Comparison of ENCODE assay signal across 22 cellular contexts in genomic region chr7:1278543-1278942, GRCh38. TPM values are rescaled to one million over a fixed set of nuclear protein-coding genes. Genes with fewer than 3 reads are reported as not detected.
DNase-seq lines count a peak whose midpoint lies in the region; ATAC-seq, FAIRE-seq and TF ChIP-seq lines count a peak whose summit lies in the region.
"Had no signal": no experiment of that assay in that cellular context is flagged by ENCODE, and none has a peak within 500 bp of the region (broad histone marks: within the 10 kb centered on the region; RNA-seq: fewer than 3 reads in every experiment).

No MANE protein-coding gene starts in this region.

- TF ChIP-seq EP300 in K562 (IDR thresholded peaks at IDR 0.05; ENCODE audit: low read length): no peak

- TF ChIP-seq CTCF in K562 (IDR thresholded peaks at IDR 0.05 in 2 of 3, conservative IDR thresholded peaks at IDR 0.05 in 1 of 3; ENCODE audit: insufficient read depth in 2 of 3, low read depth in 1 of 3, low read length in 3 of 3): no peak
- TF ChIP-seq CTCF in glutamatergic neuron (IDR thresholded peaks at IDR 0.05; ENCODE audit: partially characterized antibody, unreplicated experiment): no peak

- H3K4me2 ChIP-seq in K562 (ENCODE audit: insufficient read depth, low read length) (no peak overlapping the region), neuronal stem cell (ENCODE audit: insufficient read depth, low read length, poor library complexity, severe bottlenecking) (no peak overlapping the region)

- TF ChIP-seq POLR2A in K562 (conservative IDR thresholded peaks at IDR 0.05): no peak

- H4K91ac ChIP-seq in neuronal stem cell (ENCODE audit: low read depth, low read length, poor library complexity): no peak overlapping the region

- H3K9me3 ChIP-seq in K562 (replicated peaks; ENCODE audit: control insufficient read depth, insufficient read depth, low read depth, low read length) (no peaks in the 10 kb centered on the region), neuronal stem cell (replicated peaks in 1 of 2; ENCODE audit: control insufficient read depth in 2 of 2, insufficient read depth in 1 of 2, low read depth in 1 of 2, low read length in 2 of 2) (peaks cover 0 to 5% of the 10 kb centered on the region in 2 donors)
- H3K9me3 ChIP-seq: Caco-2 had no signal

- CTCF ChIA-PET in K562 (lab: Yijun Ruan, JAX; ENCODE audit: low intra/inter-chr PET ratio): no interaction called here

- H3K18ac ChIP-seq in neuronal stem cell (ENCODE audit: low read length): no peak overlapping the region

- H2AFZ ChIP-seq in K562 (ENCODE audit: low read depth, low read length): no peak overlapping the region
- H2AFZ ChIP-seq in neuronal stem cell (ENCODE audit: low read length): no peak overlapping the region
- H2AFZ ChIP-seq: GM23248 had no signal

- H3K36me3 ChIP-seq in K562 (ENCODE audit: control insufficient read depth, insufficient read depth, low read length) (no peaks in the 10 kb centered on the region), neuronal stem cell (replicated peaks in 1 of 2; ENCODE audit: control insufficient read depth in 2 of 2, insufficient read depth in 2 of 2, low read length in 2 of 2) (no peaks in the 10 kb centered on the region)

- H3K79me1 ChIP-seq in neuronal stem cell (ENCODE audit: low read depth, low read length): peaks cover 2% of the 10 kb centered on the region

- no peak overlapping the region for H3K9ac ChIP-seq in K562 (ENCODE audit: insufficient read depth in 1 of 2, low read depth in 2 of 2, low read length in 2 of 2)
- peak overlapping the region; percentile 50 for H3K9ac ChIP-seq in neuronal stem cell (ENCODE audit: low read depth, low read length, poor library complexity)
- H3K9ac ChIP-seq: GM23248 had no signal

- no peaks in the 10 kb centered on the region for H3K4me1 Mint-ChIP-seq in glutamatergic neuron (ENCODE audit: low read depth, unreplicated experiment)
- H3K4me1 Mint-ChIP-seq: CD4-positive, alpha-beta memory T cell had no signal

- no peak for FAIRE-seq in K562 (lab: Jason Lieb, UNC)
- FAIRE-seq: GM12878, GM19239, H1 had no signal

- H3K27me3 ChIP-seq in K562 (ENCODE audit: control insufficient read depth in 2 of 2, insufficient read depth in 2 of 2, low read length in 2 of 2): peaks cover 6 to 36% of the 10 kb centered on the region in 2 experiments; a peak in 3 of 5 replicates
- no peaks in the 10 kb centered on the region for H3K27me3 ChIP-seq in neuronal stem cell (ENCODE audit: control insufficient read depth in 3 of 3, insufficient read depth in 3 of 3, low read depth in 1 of 3, low read length in 3 of 3)

- H3K27ac ChIP-seq in K562 (ENCODE audit: extremely low read depth, low read depth, low read length): no peak overlapping the region
- H3K27ac ChIP-seq in neuronal stem cell (replicated peaks; ENCODE audit: low read length): no peak overlapping the region
- H3K27ac ChIP-seq: GM23248 had no signal

- no peak overlapping the region for H4K8ac ChIP-seq in neuronal stem cell (ENCODE audit: low read depth, low read length)

- H3K23ac ChIP-seq in neuronal stem cell (ENCODE audit: low read depth, low read length, poor library complexity): no peak overlapping the region

- H2AK5ac ChIP-seq in neuronal stem cell (ENCODE audit: low read depth, low read length): peak overlapping the region; percentile 19

- H2BK12ac ChIP-seq in neuronal stem cell (ENCODE audit: low read length): no peak overlapping the region

- DNase-seq in left ventricle myocardium superior (peak; percentile 2), cardiac septum (ENCODE audit: low spot score) (no peak), K562 (ENCODE audit: extremely low read depth in 1 of 4, low spot score in 3 of 4) (no peak), glutamatergic neuron (no peak), neuronal stem cell (ENCODE audit: low spot score) (no peak), DMS153 (lab: John Stamatoyannopoulos, UW) (no peak)
- DNase-seq in activated CD4-positive, alpha-beta T cell treated with anti-CD3 and anti-CD28 coated beads, Interleukin-2, amount 50 U/mL, for 1 hour: no peak
- DNase-seq: C1 segment of cervical spinal cord; Caco-2; CD4-positive, alpha-beta memory T cell; DMS79; EL; GDM1; GM23248; H7; HCEC 1CT had no signal

- H3K9me3 Mint-ChIP-seq in glutamatergic neuron (ENCODE audit: unreplicated experiment): peaks cover 10% of the 10 kb centered on the region

- no peaks in the 10 kb centered on the region for H3K9me1 ChIP-seq in K562 (ENCODE audit: control insufficient read depth, insufficient read depth, low read length)

- peaks cover 13% of the 10 kb centered on the region for H3K36me3 Mint-ChIP-seq in glutamatergic neuron (ENCODE audit: unreplicated experiment)

- BruUV-seq in K562 (replicated peaks; lab: Mats Ljungman, UMichigan): no TSS peak

- no peak overlapping the region for H2BK5ac ChIP-seq in neuronal stem cell (ENCODE audit: low read length)

- H4K20me1 ChIP-seq in K562 (replicated peaks; ENCODE audit: control insufficient read depth, insufficient read depth, low read length): no peaks in the 10 kb centered on the region; the same call in 1 of the 2 replicates

- intact Hi-C loops in left ventricle myocardium superior (cut with micrococcal nuclease): no loop called here
- intact Hi-C loops in cardiac septum (cut with DNase I): no loop called here
- intact Hi-C loops in K562 (cut with micrococcal nuclease): no loop called here

- H3K27ac Mint-ChIP-seq in glutamatergic neuron (ENCODE audit: unreplicated experiment): peak overlapping the region; percentile 15

- POLR2A ChIA-PET in K562 (lab: Yijun Ruan, JAX): no interaction called here

- H3K4ac ChIP-seq in neuronal stem cell (ENCODE audit: low read length): no peak overlapping the region

- no peak for TF ChIP-seq RAD21 in K562 (CRISPR knock-in tag; conservative IDR thresholded peaks at IDR 0.05 in 1 of 2, IDR thresholded peaks at IDR 0.05 in 1 of 2)

- in situ Hi-C loops in K562 (cut with MboI): no loop called here

- H3K79me2 ChIP-seq in K562 (ENCODE audit: control insufficient read depth, insufficient read depth, low read length): no peaks in the 10 kb centered on the region

- H3K27me3 Mint-ChIP-seq in glutamatergic neuron (ENCODE audit: unreplicated experiment): peaks cover 14% of the 10 kb centered on the region

- H3K14ac ChIP-seq in neuronal stem cell (ENCODE audit: low read length): no peak overlapping the region

- 7% methylated on average over 10 of the region's 10 CpGs for WGBS in K562 (ENCODE audit: insufficient coverage, low coverage, missing lambda C conversion rate)
- WGBS in neuronal stem cell (ENCODE audit: extremely low coverage in 2 of 2, insufficient read length in 2 of 2, insufficient replicate concordance in 1 of 2), 2 donors: no CpG with 5 or more reads among the region's 10 CpGs

- ATAC-seq in left ventricle myocardium superior (no peak), K562 (no peak), HG03196 (IDR thresholded peaks at IDR 0.05; ENCODE audit: unreplicated experiment) (no peak)
- ATAC-seq: GM12878 had no signal

- H2BK15ac ChIP-seq in neuronal stem cell (ENCODE audit: low read length): peak overlapping the region; percentile 55

- H3K4me3 Mint-ChIP-seq in glutamatergic neuron (ENCODE audit: unreplicated experiment): no peak overlapping the region
- H3K4me3 Mint-ChIP-seq: CD4-positive, alpha-beta memory T cell had no signal

- H3K4me1 ChIP-seq in K562 (replicated peaks in 1 of 2; ENCODE audit: control insufficient read depth in 2 of 2, insufficient read depth in 2 of 2, low read length in 2 of 2) (peaks cover 0 to 16% of the 10 kb centered on the region in 2 experiments; a peak in 2 of 5 replicates), neuronal stem cell (ENCODE audit: control insufficient read depth in 2 of 2, insufficient read depth in 1 of 2, low read depth in 1 of 2, low read length in 2 of 2) (peaks cover 0 to 3% of the 10 kb centered on the region in 2 donors)
- H3K4me1 ChIP-seq: Caco-2 had no signal

- H3K4me3 ChIP-seq in K562 (no peak overlapping the region), neuronal stem cell (ENCODE audit: low read length in 2 of 2) (no peak overlapping the region)
- H3K4me3 ChIP-seq: GM12878, GM23248 had no signal

- no peak overlapping the region for H2BK120ac ChIP-seq in neuronal stem cell (ENCODE audit: low read depth, low read length)

TF ChIP-seq in K562, 482 proteins besides CTCF, POLR2A, EP300 and RAD21 (continues in another document):
- TF ChIP-seq ZNF134 (CRISPR knock-in tag; conservative IDR thresholded peaks at IDR 0.05) (peak; percentile 91), EWSR1 (IDR thresholded peaks at IDR 0.05; ENCODE audit: borderline replicate concordance, low read depth, partially characterized antibody) (no peak), TEAD4 (IDR thresholded peaks at IDR 0.05; ENCODE audit: low read length) (no peak), TEAD4 (CRISPR knock-in tag; IDR thresholded peaks at IDR 0.05; ENCODE audit: borderline replicate concordance) (no peak)

RNA-seq across cellular contexts. Expression of gene UNCX, which starts 45.9 kb away (rescaled TPM):
- total RNA-seq in left ventricle myocardium superior (not detected), cardiac septum (not detected), K562 (2014; rRNA removed) (not detected in 2 replicates), K562 (2014; rRNA removed; fragmentation: Illumina TruSeq; extraction: Trizol) (not detected in 2 replicates), K562 (2015; rRNA removed; fragmentation: Illumina TruSeq; extraction: Trizol) (not detected in 2 replicates), K562 (2021) (not detected in 2 replicates), glutamatergic neuron (ENCODE audit: unreplicated experiment) (106 TPM)
- total RNA-seq in K562 (2011; cell fraction: chromatin; rRNA removed; ENCODE audit: low replicate concordance): not detected in 2 replicates
- total RNA-seq in K562 (2011; cell fraction: nucleolus; rRNA removed): not detected in 2 replicates
- not detected in 2 replicates for total RNA-seq in K562 (2011; cell fraction: nucleoplasm; rRNA removed)
- polyA plus RNA-seq in K562 (2011; rRNA removed) (not detected in 2 replicates), K562 (2014; fragmentation: Illumina TruSeq; extraction: Trizol) (not detected in 2 replicates), K562 (2014; fragmentation: Nextera tagmentation; extraction: Ambion mirVana) (not detected), K562 (2014; rRNA removed) (not detected in 2 replicates)
- not detected in 2 replicates for polyA plus RNA-seq in K562 (2011; cell fraction: cytosol; rRNA removed)
- not detected in 2 replicates for polyA plus RNA-seq in K562 (2011; cell fraction: nucleus; rRNA removed)
- not detected in 2 replicates for polyA plus RNA-seq in K562 (2012)
- polyA minus RNA-seq in K562 (2011; rRNA and poly(A)+ RNA removed): not detected in 2 replicates
- polyA minus RNA-seq in K562 (2011; cell fraction: cytosol; rRNA and poly(A)+ RNA removed): not detected in 2 replicates
- polyA minus RNA-seq in K562 (2011; cell fraction: nucleus; rRNA and poly(A)+ RNA removed): not detected in 2 replicates
- polyA plus RNA-seq in neuronal stem cell (2013, experiment 1 of 2): 0.01 TPM
- polyA plus RNA-seq in neuronal stem cell (2013, experiment 2 of 2): 0.01 TPM
- total RNA-seq: A172; Caco-2; CD4-positive, alpha-beta memory T cell; GM12878; GM23248; H1; H7 had no signal
- polyA plus RNA-seq: BJ; CD4-positive, alpha-beta memory T cell; GM12878; GM23248; H1 had no signal

Comparison
In these comparisons a context has a peak if more than half of its experiments do, and no peak if none do; other contexts are left out.
1. RNA of gene UNCX, which starts 45.9 kb away (total RNA-seq): 106 TPM in glutamatergic neuron (single experiment); not detected in left ventricle myocardium superior (single experiment), not detected in cardiac septum (single experiment) and not detected in K562; every median in the first group is over 100 times any median in the second.